Comparison of ENCODE assay signal across 1 cellular context in genomic region chr1:169571450-169571849, GRCh38.
TF ChIP-seq lines count a peak whose summit lies in the region.

No MANE protein-coding gene starts in this region.

TF ChIP-seq in HepG2, 621 proteins besides CTCF, POLR2A, EP300 and RAD21:
- TF ChIP-seq E2F5 (CRISPR knock-in tag; conservative IDR thresholded peaks at IDR 0.05) (no peak), ZNF280B (CRISPR knock-in tag; IDR thresholded peaks at IDR 0.05; ENCODE audit: borderline replicate concordance) (no peak), ZSCAN31 (CRISPR knock-in tag; IDR thresholded peaks at IDR 0.05; ENCODE audit: low read depth) (no peak), ZNF670 (CRISPR knock-in tag; IDR thresholded peaks at IDR 0.05; ENCODE audit: borderline replicate concordance) (peak; percentile 3; the same call in 1 of the 2 replicates), RERE (CRISPR knock-in tag; IDR thresholded peaks at IDR 0.05; ENCODE audit: low read depth) (no peak), SOX5 (CRISPR knock-in tag; IDR thresholded peaks at IDR 0.05; ENCODE audit: borderline replicate concordance) (no peak), NONO (IDR thresholded peaks at IDR 0.05) (no peak), NONO (CRISPR knock-in tag; conservative IDR thresholded peaks at IDR 0.05) (no peak), TGIF2 (CRISPR knock-in tag; IDR thresholded peaks at IDR 0.05) (no peak)
